Comparison of ENCODE assay signal across 8 cellular contexts in the genomic region with DNA sequence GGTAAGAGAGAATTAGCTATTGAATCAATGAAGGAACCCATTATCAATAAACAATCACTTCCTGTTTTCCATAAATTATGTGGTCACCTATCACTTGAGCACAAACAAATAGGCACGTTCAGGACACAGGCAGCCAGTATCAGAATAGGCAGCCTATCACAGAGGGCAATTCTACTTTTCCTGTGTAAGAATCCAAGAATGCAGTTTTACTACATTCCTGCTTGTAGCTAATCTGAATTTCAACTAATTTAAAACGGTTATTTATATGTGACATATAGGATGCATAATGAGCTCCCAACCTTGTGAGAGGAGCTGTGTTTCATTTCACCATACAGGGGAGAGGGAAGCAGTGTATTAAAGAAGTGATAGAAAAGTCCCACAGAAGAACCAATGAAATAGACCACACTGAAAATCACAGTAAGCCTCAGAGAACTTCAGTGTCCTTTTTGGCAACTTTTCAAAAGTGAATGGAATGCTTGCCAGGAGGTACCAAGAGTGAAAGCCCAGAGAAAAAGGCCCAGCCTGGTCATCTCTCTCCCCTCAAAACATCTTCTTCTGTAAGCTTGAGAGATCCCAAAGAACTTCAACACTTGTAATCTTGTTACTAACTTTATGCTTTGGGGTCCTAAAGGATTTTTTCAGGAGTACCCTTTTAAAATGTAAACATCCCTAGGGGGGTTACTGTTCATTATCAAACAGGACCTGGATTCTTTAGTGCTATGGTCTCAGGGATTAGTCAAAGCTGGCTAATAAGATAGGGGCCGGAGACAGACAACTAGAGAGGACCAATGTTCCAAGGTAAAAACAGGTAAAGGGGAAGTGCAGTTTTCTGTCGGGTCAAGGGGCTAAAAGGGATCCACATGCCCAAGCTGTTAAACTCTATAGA. TPM values are rescaled to one million over a fixed set of nuclear protein-coding genes. Genes with fewer than 3 reads are reported as not detected.
DNase-seq lines count a peak whose midpoint lies in the region; ATAC-seq and TF ChIP-seq lines count a peak whose summit lies in the region.

No MANE protein-coding gene starts in this region.

- H3K79me2 ChIP-seq in PC-3 (ENCODE audit: low read length): peaks cover 39% of the 10 kb centered on the region

- H3K27me3 Mint-ChIP-seq in activated CD4-positive, alpha-beta T cell treated with anti-CD3 and anti-CD28 coated beads for 36 hours: no peaks in the 10 kb centered on the region
- H3K27me3 Mint-ChIP-seq in effector memory CD8-positive, alpha-beta T cell: peaks cover 5 to 8% of the 10 kb centered on the region in 2 donors
- peaks cover 0 to 3% of the 10 kb centered on the region in 2 donors for H3K27me3 Mint-ChIP-seq in natural killer cell treated with Interleukin-12 subunit alpha and Interleukin-12 subunit beta and Interleukin-15 and Interleukin-18, amount 100 ng/mL, for 72 hours

- H3K9me3 Mint-ChIP-seq in activated CD4-positive, alpha-beta T cell treated with anti-CD3 and anti-CD28 coated beads for 36 hours (ENCODE audit: low read depth): no peaks in the 10 kb centered on the region
- H3K9me3 Mint-ChIP-seq in effector memory CD8-positive, alpha-beta T cell: no peaks in the 10 kb centered on the region
- no peaks in the 10 kb centered on the region for H3K9me3 Mint-ChIP-seq in natural killer cell treated with Interleukin-12 subunit alpha and Interleukin-12 subunit beta and Interleukin-15 and Interleukin-18, amount 100 ng/mL, for 72 hours

- CTCF ChIA-PET in activated CD4-positive, alpha-beta T cell treated with anti-CD3 and anti-CD28 coated beads for 36 hours (lab: Charles Lee): interaction anchor here (0.8 kb wide), 1 partner anchor 518 kb away, joined by 3 read pairs; no protein-coding TSS in a partner anchor
- CTCF ChIA-PET in PC-3 (lab: Charles Lee): no interaction called here

- POLR2A ChIA-PET in activated CD4-positive, alpha-beta T cell treated with anti-CD3 and anti-CD28 coated beads for 36 hours (lab: Charles Lee): interaction anchor here (0.5 to 1.4 kb wide), 2 partner anchors 11 to 468 kb away, joined by 3 read pairs; no protein-coding TSS in a partner anchor
- POLR2A ChIA-PET in PC-3 (lab: Charles Lee; ENCODE audit: unreplicated experiment): interaction anchor here (0.5 to 1.5 kb wide), 2 partner anchors 62 to 475 kb away, joined by 3 to 8 read pairs; no protein-coding TSS in a partner anchor

- H3K4me1 Mint-ChIP-seq in activated CD4-positive, alpha-beta T cell treated with anti-CD3 and anti-CD28 coated beads for 36 hours: peaks cover 37% of the 10 kb centered on the region
- H3K4me1 Mint-ChIP-seq in effector memory CD8-positive, alpha-beta T cell (ENCODE audit: low read depth in 2 of 2): peaks cover 15 to 35% of the 10 kb centered on the region in 2 donors
- peaks cover 8 to 24% of the 10 kb centered on the region in 2 donors for H3K4me1 Mint-ChIP-seq in natural killer cell treated with Interleukin-12 subunit alpha and Interleukin-12 subunit beta and Interleukin-15 and Interleukin-18, amount 100 ng/mL, for 72 hours (ENCODE audit: low read depth in 2 of 2)

- peak overlapping the region; percentile 81 for H3K4me3 ChIP-seq in PC-3 (ENCODE audit: low read length)

- TF ChIP-seq CTCF in PC-3 (conservative IDR thresholded peaks at IDR 0.05; ENCODE audit: low read depth, low read length): no peak

- no peaks in the 10 kb centered on the region for H3F3A ChIP-seq in PC-3 (ENCODE audit: low read length, unreplicated experiment)

- H3K27me3 ChIP-seq in PC-3 (ENCODE audit: low read length): no peaks in the 10 kb centered on the region

- H3K9ac ChIP-seq in PC-3 (ENCODE audit: low read length): peak overlapping the region; percentile 99

- no peaks in the 10 kb centered on the region for H4K20me1 ChIP-seq in PC-3 (ENCODE audit: low read length)

- peak overlapping the region; percentile 80 for H3K4me2 ChIP-seq in PC-3 (ENCODE audit: low read length)

- H3K27ac Mint-ChIP-seq in activated CD4-positive, alpha-beta T cell treated with anti-CD3 and anti-CD28 coated beads for 36 hours: peak overlapping the region; percentile 94
- H3K27ac Mint-ChIP-seq in effector memory CD8-positive, alpha-beta T cell: peak overlapping the region; percentile 92 to 94
- peak overlapping the region in 1 of 2 donors; percentile 45 for H3K27ac Mint-ChIP-seq in natural killer cell treated with Interleukin-12 subunit alpha and Interleukin-12 subunit beta and Interleukin-15 and Interleukin-18, amount 100 ng/mL, for 72 hours

- peak overlapping the region; percentile 84 for H3K27ac ChIP-seq in PC-3 (ENCODE audit: low read length)

- peaks cover 14% of the 10 kb centered on the region for H3K36me3 ChIP-seq in PC-3 (ENCODE audit: low read depth, low read length)

- peaks cover 34% of the 10 kb centered on the region for H3K36me3 Mint-ChIP-seq in activated CD4-positive, alpha-beta T cell treated with anti-CD3 and anti-CD28 coated beads for 36 hours (ENCODE audit: low read depth)
- H3K36me3 Mint-ChIP-seq in effector memory CD8-positive, alpha-beta T cell (ENCODE audit: insufficient read depth): peaks cover 3% of the 10 kb centered on the region
- H3K36me3 Mint-ChIP-seq in natural killer cell treated with Interleukin-12 subunit alpha and Interleukin-12 subunit beta and Interleukin-15 and Interleukin-18, amount 100 ng/mL, for 72 hours: peaks cover 14% of the 10 kb centered on the region

- BruUV-seq in PC-3 (replicated peaks; lab: Mats Ljungman, UMichigan): TSS peak; percentile 94

- peak overlapping the region; percentile 58; the same call in 1 of the 2 replicates for H2AFZ ChIP-seq in PC-3 (ENCODE audit: low read length)

- H3K9me3 ChIP-seq in PC-3 (ENCODE audit: low read length): no peaks in the 10 kb centered on the region

- intact Hi-C loops in activated CD4-positive, alpha-beta T cell treated with anti-CD3 and anti-CD28 coated beads for 36 hours (cut with DNase I, micrococcal nuclease): loop anchor here (5.0 to 10.0 kb wide), 4 partner anchors 469 to 1374 kb away; a partner anchor contains a TSS
- intact Hi-C loops in PC-3 (cut with micrococcal nuclease): loop anchor here (1.0 to 10.0 kb wide), 4 partner anchors 44 to 466 kb away; a partner anchor contains a TSS

- ATAC-seq in activated CD4-positive, alpha-beta T cell treated with anti-CD3 and anti-CD28 coated beads for 36 hours: no peak
- ATAC-seq in PC-3 (peak; percentile 23), HG02840 (IDR thresholded peaks at IDR 0.05; ENCODE audit: low FRiP score, unreplicated experiment) (no peak)
- ATAC-seq in effector memory CD8-positive, alpha-beta T cell (replicated peaks): no peak
- ATAC-seq in natural killer cell treated with Interleukin-12 subunit alpha and Interleukin-12 subunit beta and Interleukin-15 and Interleukin-18, amount 100 ng/mL, for 72 hours: no peak

- peak overlapping the region; percentile 90 for H3K4me3 Mint-ChIP-seq in activated CD4-positive, alpha-beta T cell treated with anti-CD3 and anti-CD28 coated beads for 36 hours
- H3K4me3 Mint-ChIP-seq in effector memory CD8-positive, alpha-beta T cell: peak overlapping the region; percentile 83 to 84
- peak overlapping the region; percentile 82 for H3K4me3 Mint-ChIP-seq in natural killer cell treated with Interleukin-12 subunit alpha and Interleukin-12 subunit beta and Interleukin-15 and Interleukin-18, amount 100 ng/mL, for 72 hours

- peaks cover 42% of the 10 kb centered on the region for H3K4me1 ChIP-seq in PC-3 (ENCODE audit: insufficient read depth, low read length)

- H3K9me2 ChIP-seq in PC-3 (replicated peaks; ENCODE audit: low read length): no peaks in the 10 kb centered on the region

- DNase-seq in activated CD4-positive, alpha-beta T cell treated with anti-CD3 and anti-CD28 coated beads for 36 hours: no peak
- no peak for DNase-seq in activated CD4-positive, alpha-beta T cell treated with anti-CD3 and anti-CD28 coated beads, Interleukin-2, amount 50 U/mL, for 48 hours
- DNase-seq in PC-3 (peak; percentile 74), NK-92 (lab: John Stamatoyannopoulos, UW; ENCODE audit: unreplicated experiment) (no peak), NOMO-1 treated with DMSO at 0.1 percent for 48 hours (lab: John Stamatoyannopoulos, UW; ENCODE audit: unreplicated experiment) (no peak)
- DNase-seq in effector memory CD8-positive, alpha-beta T cell: no peak
- DNase-seq in natural killer cell treated with Interleukin-12 subunit alpha and Interleukin-12 subunit beta and Interleukin-15 and Interleukin-18, amount 100 ng/mL, for 72 hours (ENCODE audit: low spot score): no peak

RNA-seq across cellular contexts. Expression of a gene that starts 1.3 kb away (rescaled TPM):
- 10 to 100 TPM; 15.8 to 25.8 TPM for total RNA-seq in activated CD4-positive, alpha-beta T cell treated with anti-CD3 and anti-CD28 coated beads for 36 hours
- 8.6 and 15.4 TPM in 2 replicates for total RNA-seq in PC-3 (2014; rRNA removed)
- total RNA-seq in natural killer cell treated with Interleukin-12 subunit alpha and Interleukin-12 subunit beta and Interleukin-15 and Interleukin-18, amount 100 ng/mL, for 72 hours: 10 to 100 TPM; 10.9 to 12.7 TPM
